ENCODE assay signal across 9 cellular contexts in genomic region chr1:207827488-207827830, GRCh38.
DNase-seq lines count a peak whose midpoint lies in the region; ATAC-seq lines count a peak whose summit lies in the region.
"Had no signal": no experiment of that assay in that cellular context is flagged by ENCODE, and none has a peak within 500 bp of the region (broad histone marks: within the 10 kb centered on the region; RNA-seq: fewer than 3 reads in every experiment).

No MANE protein-coding gene starts in this region.

- peaks cover 0 to 6% (median 0%) of the 10 kb centered on the region in 5 donors for H3K27me3 Mint-ChIP-seq in naive thymus-derived CD4-positive, alpha-beta T cell
- H3K27me3 Mint-ChIP-seq in stimulated activated naive B cell treated with anti-CD40 and anti-IgM and Interleukin-4, amounts not matched to agents 10 μg/mL and 1 μg/mL and 100 μg/mL, for 72 hours = no peaks in the 10 kb centered on the region

- peaks cover 36 to 64% of the 10 kb centered on the region in 2 donors for H3K4me1 ChIP-seq in naive thymus-derived CD4-positive, alpha-beta T cell (ENCODE audit: control insufficient read depth in 2 of 2, insufficient read depth in 2 of 2, low read length in 2 of 2)
- H3K4me1 ChIP-seq in urinary bladder (ENCODE audit: insufficient read depth) = peaks cover 5% of the 10 kb centered on the region

- POLR2A ChIA-PET in naive thymus-derived CD4-positive, alpha-beta T cell (lab: Charles Lee) = interaction anchor here (1.0 to 17.1 kb wide), 3 partner anchors 41 to 143 kb away, joined by 3 to 547 read pairs (median 75); no protein-coding TSS in a partner anchor

- peak overlapping the region; percentile 96 to 100 (median 98) for H3K27ac Mint-ChIP-seq in naive thymus-derived CD4-positive, alpha-beta T cell
- H3K27ac Mint-ChIP-seq in stimulated activated naive B cell treated with anti-CD40 and anti-IgM and Interleukin-4, amounts not matched to agents 10 μg/mL and 1 μg/mL and 100 μg/mL, for 72 hours = no peak overlapping the region

- no peaks in the 10 kb centered on the region for H3K9me3 ChIP-seq in naive thymus-derived CD4-positive, alpha-beta T cell (ENCODE audit: control insufficient read depth in 2 of 3, low read length in 3 of 3)
- H3K9me3 ChIP-seq: mucosa of descending colon had no signal

- H3K9me3 Mint-ChIP-seq in naive thymus-derived CD4-positive, alpha-beta T cell = peaks cover 0 to 16% (median 0%) of the 10 kb centered on the region in 11 donors
- no peaks in the 10 kb centered on the region for H3K9me3 Mint-ChIP-seq in stimulated activated naive B cell treated with anti-CD40 and anti-IgM and Interleukin-4, amounts not matched to agents 10 μg/mL and 1 μg/mL and 100 μg/mL, for 72 hours

- no peak overlapping the region for H3K4me3 ChIP-seq in naive thymus-derived CD4-positive, alpha-beta T cell (ENCODE audit: low read length)
- H3K4me3 ChIP-seq in urinary bladder (ENCODE audit: low read depth, low read length) = no peak overlapping the region
- H3K4me3 ChIP-seq: mucosa of descending colon had no signal

- DNase-seq in cardiac septum (ENCODE audit: low spot score) (peak; percentile 15), left cardiac atrium (no peak), GOT3 (lab: John Stamatoyannopoulos, UW) (no peak), NCI-H526 (lab: John Stamatoyannopoulos, UW) (no peak)
- DNase-seq in naive thymus-derived CD4-positive, alpha-beta T cell = no peak
- DNase-seq in stimulated activated naive B cell treated with anti-CD40 and anti-IgM and Interleukin-4, amounts not matched to agents 10 μg/mL and 1 μg/mL and 100 μg/mL, for 72 hours = no peak

- no peak for ATAC-seq in left cardiac atrium
- ATAC-seq in naive thymus-derived CD4-positive, alpha-beta T cell = no peak
- no peak for ATAC-seq in stimulated activated naive B cell treated with anti-CD40 and anti-IgM and Interleukin-4, amounts not matched to agents 10 μg/mL and 1 μg/mL and 100 μg/mL, for 72 hours (replicated peaks)

- intact Hi-C loops in cardiac septum (cut with DNase I) = loop anchor here (5.0 kb wide), 1 partner anchor 135 kb away; no protein-coding TSS in a partner anchor
- intact Hi-C loops in left cardiac atrium (cut with DNase I) = loop anchor here (5.0 kb wide), 2 partner anchors 40 to 135 kb away; no protein-coding TSS in a partner anchor
- intact Hi-C loops in naive thymus-derived CD4-positive, alpha-beta T cell (cut with micrococcal nuclease) = loop anchor here in 1 of 2 donors (10.0 kb wide), 1 partner anchor 903 kb away; the partner anchor contains the start of gene FCMR

- H3K36me3 Mint-ChIP-seq in naive thymus-derived CD4-positive, alpha-beta T cell = peaks cover 0 to 23% (median 9%) of the 10 kb centered on the region in 5 donors
- peaks cover 9 to 18% of the 10 kb centered on the region in 2 donors for H3K36me3 Mint-ChIP-seq in stimulated activated naive B cell treated with anti-CD40 and anti-IgM and Interleukin-4, amounts not matched to agents 10 μg/mL and 1 μg/mL and 100 μg/mL, for 72 hours

- peak overlapping the region; percentile 100 for H3K27ac ChIP-seq in cingulate gyrus (ENCODE audit: low read depth, low read length)
- H3K27ac ChIP-seq in naive thymus-derived CD4-positive, alpha-beta T cell (ENCODE audit: low read depth, low read length) = peak overlapping the region; percentile 88
- H3K27ac ChIP-seq in urinary bladder (ENCODE audit: low read depth) = peak overlapping the region; percentile 96

- CTCF ChIA-PET in naive thymus-derived CD4-positive, alpha-beta T cell (lab: Charles Lee) = interaction anchor here (0.5 to 6.6 kb wide), 11 partner anchors 23 to 142 kb away, joined by 3 to 145 read pairs (median 6); no protein-coding TSS in a partner anchor

- H3K36me3 ChIP-seq in naive thymus-derived CD4-positive, alpha-beta T cell (ENCODE audit: control insufficient read depth in 2 of 3, insufficient read depth in 3 of 3, low read length in 3 of 3) = no peaks in the 10 kb centered on the region
- H3K36me3 ChIP-seq in urinary bladder (ENCODE audit: insufficient read depth) = no peaks in the 10 kb centered on the region

- H3K4me3 Mint-ChIP-seq in naive thymus-derived CD4-positive, alpha-beta T cell = peak overlapping the region in 6 of 10 donors; percentile 15 to 95 (median 54)
- H3K4me3 Mint-ChIP-seq in stimulated activated naive B cell treated with anti-CD40 and anti-IgM and Interleukin-4, amounts not matched to agents 10 μg/mL and 1 μg/mL and 100 μg/mL, for 72 hours = no peak overlapping the region

- WGBS in urinary bladder = 90% methylated on average over 2 of the region's 2 CpGs

- no peaks in the 10 kb centered on the region for H3K27me3 ChIP-seq in naive thymus-derived CD4-positive, alpha-beta T cell (ENCODE audit: control insufficient read depth in 2 of 2, insufficient read depth in 2 of 2, low read length in 2 of 2)

- peaks cover 81 to 97% (median 94%) of the 10 kb centered on the region in 7 donors for H3K4me1 Mint-ChIP-seq in naive thymus-derived CD4-positive, alpha-beta T cell
- peaks cover 65 to 98% of the 10 kb centered on the region in 2 donors for H3K4me1 Mint-ChIP-seq in stimulated activated naive B cell treated with anti-CD40 and anti-IgM and Interleukin-4, amounts not matched to agents 10 μg/mL and 1 μg/mL and 100 μg/mL, for 72 hours

Comparison
In these comparisons a context has a peak if more than half of its experiments do, and no peak if none do; other contexts are left out.
1. H3K4me3 Mint-ChIP-seq: peak in naive thymus-derived CD4-positive, alpha-beta T cell (6 of 10); none in stimulated activated naive B cell treated with anti-CD40 and anti-IgM and Interleukin-4, amounts not matched to agents 10 μg/mL and 1 μg/mL and 100 μg/mL, for 72 hours (0 of 2).
2. Peak in every context shown above with its lines, with median percentiles within 50 percentile points of each other: H3K27ac ChIP-seq.